Comparison of ENCODE assay signal across 29 cellular contexts in genomic region chr20:38902601-38903000, GRCh38.
"Had no signal": no experiment of that assay in that cellular context is flagged by ENCODE, and none has a peak within 500 bp of the region (broad histone marks: within the 10 kb centered on the region; RNA-seq: fewer than 3 reads in every experiment).

No MANE protein-coding gene starts in this region.

- H3K4me1 ChIP-seq: adrenal gland, body of pancreas, esophagus squamous epithelium, gastroesophageal sphincter had no signal

- H3K27me3 ChIP-seq: adrenal gland, body of pancreas had no signal

- ATAC-seq: activated CD4-positive, alpha-beta T cell treated with anti-CD3 and anti-CD28 coated beads for 36 hours; activated CD8-positive, alpha-beta memory T cell treated with anti-CD3 and anti-CD28 coated beads, Interleukin-2, amount 10 ng/mL, durations not matched to agents 7 days and 5 days; activated CD8-positive, alpha-beta T cell treated with anti-CD3 and anti-CD28 coated beads, Interleukin-2, amount 10 ng/mL, durations not matched to agents 7 days and 5 days; activated naive CD8-positive, alpha-beta T cell treated with anti-CD3 and anti-CD28 coated beads, Interleukin-2, amount 50 U/mL, for 24 hours; body of pancreas; gastroesophageal sphincter had no signal

- H3K9me3 ChIP-seq: adrenal gland, body of pancreas had no signal

- DNase-seq: activated CD4-positive, alpha-beta memory T cell treated with anti-CD3 and anti-CD28 coated beads for 36 hours; activated CD4-positive, alpha-beta T cell treated with anti-CD3 and anti-CD28 coated beads for 36 hours; activated CD4-positive, alpha-beta T cell treated with anti-CD3 and anti-CD28 coated beads, Interleukin-2, amount 10 ng/mL, durations not matched to agents 24 days and 14 days; activated CD4-positive, CD25-positive, alpha-beta regulatory T cell; activated CD4-positive, CD25-positive, alpha-beta regulatory T cell treated with anti-CD3 and anti-CD28 coated beads, Interleukin-2, amount 50 U/mL, for 72 hours; activated CD8-positive, alpha-beta memory T cell treated with anti-CD3 and anti-CD28 coated beads, Interleukin-2, amount 10 ng/mL, durations not matched to agents 7 days and 5 days; activated CD8-positive, alpha-beta memory T cell treated with anti-CD3 and anti-CD28 coated beads, Interleukin-2, amount 50 U/mL, for 4 hours; activated CD8-positive, alpha-beta T cell treated with anti-CD3 and anti-CD28 coated beads, Interleukin-2, amount 10 ng/mL, durations not matched to agents 7 days and 5 days; activated effector memory CD4-positive, alpha-beta T cell treated with anti-CD3 and anti-CD28 coated beads, Interleukin-2, amount 50 U/mL, for 16 hours; activated naive CD4-positive, alpha-beta T cell treated with anti-CD3 and anti-CD28 coated beads for 36 hours; activated naive CD8-positive, alpha-beta T cell treated with anti-CD3 and anti-CD28 coated beads for 36 hours; activated naive CD8-positive, alpha-beta T cell treated with anti-CD3 and anti-CD28 coated beads, Interleukin-2, amount 50 U/mL, for 24 hours; activated T-cell treated with anti-CD3 and anti-CD28 coated beads, Interleukin-2, amount 50 U/mL, for 1 hour; activated T-cell treated with anti-CD3 and anti-CD28 coated beads, Interleukin-2, amount 50 U/mL, for 48 hours; adrenal gland; amygdala; body of pancreas; caudate nucleus; cortex of kidney; effector CD8-positive, alpha-beta T cell; esophagus squamous epithelium; foreskin melanocyte; T-helper 1 cell; T-helper 2 cell had no signal

- H3K4me3 ChIP-seq: adrenal gland, body of pancreas, esophagus squamous epithelium, gastroesophageal sphincter had no signal

- FAIRE-seq: colon, endometrium, endothelial cell of umbilical vein had no signal

- H3K27ac ChIP-seq: adrenal gland, body of pancreas, epithelial cell of prostate, esophagus squamous epithelium, gastroesophageal sphincter had no signal

- H3K36me3 ChIP-seq: adrenal gland had no signal
